In genomic region chr7:131524699-131525098, GRCh38 we compare ENCODE assay signal across 29 cellular contexts.
"Had no signal": no experiment of that assay in that cellular context is flagged by ENCODE, and none has a peak within 500 bp of the region (broad histone marks: within the 10 kb centered on the region; RNA-seq: fewer than 3 reads in every experiment).

No MANE protein-coding gene starts in this region.

- ATAC-seq: activated CD4-positive, alpha-beta T cell treated with anti-CD3 and anti-CD28 coated beads for 36 hours; activated T-helper 17 cell treated with anti-CD3 and anti-CD28 coated beads, Interleukin-2, amount 50 U/mL, for 72 hours; Panc1; Right ventricle myocardium inferior had no signal

- H3K36me3 Mint-ChIP-seq: activated naive CD8-positive, alpha-beta T cell; brain had no signal

- FAIRE-seq: astrocyte had no signal

- H3K27me3 ChIP-seq: SJCRH30 had no signal

- H3K27ac Mint-ChIP-seq: activated CD4-positive, alpha-beta memory T cell treated with anti-CD3 and anti-CD28 coated beads, Interleukin-2, amount 10 ng/mL, durations not matched to agents 7 days and 5 days; activated CD4-positive, alpha-beta T cell treated with anti-CD3 and anti-CD28 coated beads for 36 hours; activated naive CD4-positive, alpha-beta T cell treated with anti-CD3 and anti-CD28 coated beads for 36 hours; activated naive CD8-positive, alpha-beta T cell; activated T-helper 17 cell treated with anti-CD3 and anti-CD28 coated beads, Interleukin-2, amount 50 U/mL, for 72 hours had no signal

- H3K4me3 ChIP-seq: SJCRH30 had no signal

- H3K36me3 ChIP-seq: SJCRH30 had no signal

- H3K9me3 ChIP-seq: SJCRH30, SK-N-SH had no signal

- H3K4me3 Mint-ChIP-seq: activated CD4-positive, alpha-beta memory T cell treated with anti-CD3 and anti-CD28 coated beads, Interleukin-2, amount 10 ng/mL, durations not matched to agents 7 days and 5 days; activated CD4-positive, alpha-beta T cell treated with anti-CD3 and anti-CD28 coated beads for 36 hours; activated naive CD4-positive, alpha-beta T cell treated with anti-CD3 and anti-CD28 coated beads for 36 hours; activated naive CD8-positive, alpha-beta T cell; activated T-helper 17 cell treated with anti-CD3 and anti-CD28 coated beads, Interleukin-2, amount 50 U/mL, for 72 hours had no signal

- DNase-seq: activated CD4-positive, alpha-beta memory T cell treated with anti-CD3 and anti-CD28 coated beads, Interleukin-2, amount 10 ng/mL, durations not matched to agents 7 days and 5 days; activated CD4-positive, alpha-beta T cell treated with anti-CD3 and anti-CD28 coated beads for 36 hours; activated CD4-positive, alpha-beta T cell treated with anti-CD3 and anti-CD28 coated beads, Interleukin-2, amount 50 U/mL, for 1 hour; activated gamma-delta T cell; activated naive CD4-positive, alpha-beta T cell treated with anti-CD3 and anti-CD28 coated beads for 36 hours; activated T-cell treated with anti-CD3 and anti-CD28 coated beads for 4 hours; activated T-cell treated with anti-CD3 and anti-CD28 coated beads, Interleukin-2, amount 50 U/mL, for 48 hours; amygdala; NCI-H1092; NCI-H1417; NCI-H1930; NCI-H2171; NCI-H2227 treated with DMSO at 0.1 percent for 48 hours; NCI-H446 treated with DMSO at 0.1 percent for 48 hours; NCI-H82; NK-92 treated with Interleukin-12 subunit alpha and Interleukin-12 subunit beta, amount 100 ng/mL, for 24 hours; OCI-M1; RPMI8226; SJCRH30; SK-N-SH; T-helper 1 cell had no signal

- H3K27ac ChIP-seq: KMS-11, SJCRH30, VCaP had no signal

- H3K9ac ChIP-seq: KMS-11, SK-N-SH had no signal

- H3K9me3 Mint-ChIP-seq: activated CD4-positive, alpha-beta memory T cell treated with anti-CD3 and anti-CD28 coated beads, Interleukin-2, amount 10 ng/mL, durations not matched to agents 7 days and 5 days; activated naive CD4-positive, alpha-beta T cell treated with anti-CD3 and anti-CD28 coated beads for 36 hours; activated T-helper 17 cell treated with anti-CD3 and anti-CD28 coated beads, Interleukin-2, amount 50 U/mL, for 72 hours; brain had no signal

- H3K4me2 ChIP-seq: KMS-11, SK-N-SH had no signal
